14 cellular contexts compared by ENCODE assay signal in the genomic region with DNA sequence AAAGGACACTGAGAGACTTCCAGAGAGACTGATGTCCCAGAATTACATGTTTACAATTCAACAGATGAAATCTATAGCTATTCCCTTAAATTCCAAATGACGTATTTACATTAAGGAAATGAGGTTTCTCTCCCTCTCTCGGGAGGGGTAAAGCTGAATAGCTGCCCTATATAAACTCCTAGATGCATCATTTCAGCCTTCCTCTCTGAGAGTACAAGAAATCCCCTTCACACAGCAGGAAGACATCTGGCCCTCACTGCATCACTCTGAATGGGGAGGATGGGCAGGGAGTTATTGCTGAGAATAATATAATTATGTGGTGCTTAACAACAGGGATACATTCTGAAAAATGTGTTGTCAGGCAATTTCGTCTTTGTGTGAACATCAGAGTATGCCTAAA.
A peak's percentile ranks its signal among the peaks of the same experiment; 100 is the strongest.
DNase-seq lines count a peak whose midpoint lies in the region; ATAC-seq, FAIRE-seq and TF ChIP-seq lines count a peak whose summit lies in the region.
"Had no signal": no experiment of that assay in that cellular context is flagged by ENCODE, and none has a peak within 500 bp of the region (broad histone marks: within the 10 kb centered on the region; RNA-seq: fewer than 3 reads in every experiment).

No MANE protein-coding gene starts in this region.

- no peak for TF ChIP-seq POLR2A in H54 (IDR thresholded peaks at IDR 0.05; ENCODE audit: low read depth, low read length)

- peak; percentile 43 for FAIRE-seq in H54 (lab: Jason Lieb, UNC)
- FAIRE-seq: A549 had no signal

- H3K27ac ChIP-seq in C4-2B, result peak overlapping the region; percentile 55; the same call in 1 of the 2 replicates
- H3K27ac ChIP-seq: A549, testis had no signal

- no peak for DNase-seq in H54 (ENCODE audit: insufficient read length, low spot score)
- no peak for DNase-seq in HCEC 1CT
- DNase-seq in kidney tubule cell (ENCODE audit: low spot score), result no peak
- DNase-seq in stimulated activated CD4-positive, alpha-beta T cell treated with anti-CD3 and anti-CD28 coated beads, Interleukin-4, amount 100 ng/mL, for 24 hours, result no peak
- DNase-seq in stimulated activated CD4-positive, alpha-beta T cell treated with anti-CD3 and anti-CD28 coated beads, Interleukin-2, amount 100 ng/mL, for 48 hours, result no peak
- DNase-seq: cortex of kidney, DMS 273 treated with DMSO at 0.1 percent for 48 hours, immature natural killer cell, NCI-H510A treated with DMSO at 0.1 percent for 48 hours, testis had no signal

- TF ChIP-seq CTCF in C4-2B (conservative IDR thresholded peaks at IDR 0.05), result no peak

- peak; percentile 40 for ATAC-seq in GM19043 (IDR thresholded peaks at IDR 0.05; ENCODE audit: low read depth, unreplicated experiment)
- peak; percentile 61 for ATAC-seq in HG03196 (IDR thresholded peaks at IDR 0.05; ENCODE audit: unreplicated experiment)
- ATAC-seq: A549 had no signal
